8 cellular contexts compared by ENCODE assay signal in genomic region chr19:37218592-37218935, GRCh38. TPM values are rescaled to one million over a fixed set of nuclear protein-coding genes. Genes with fewer than 3 reads are reported as not detected.
A peak's percentile ranks its signal among the peaks of the same experiment; 100 is the strongest.
DNase-seq lines count a peak whose midpoint lies in the region; ATAC-seq, FAIRE-seq and TF ChIP-seq lines count a peak whose summit lies in the region.

No MANE protein-coding gene starts in this region.

- no peak for TF ChIP-seq POLR2A in esophagus muscularis mucosa (IDR thresholded peaks at IDR 0.05; ENCODE audit: low read depth)

- H3K4me1 ChIP-seq in SJCRH30 (peaks cover 3% of the 10 kb centered on the region; the same call in 1 of the 2 replicates), esophagus muscularis mucosa (peaks cover 16 to 27% (median 22%) of the 10 kb centered on the region in 4 donors), neutrophil (ENCODE audit: control insufficient read depth in 1 of 2, insufficient read depth in 1 of 2, low read depth in 1 of 2, low read length in 1 of 2) (peaks cover 15 to 16% of the 10 kb centered on the region in 2 experiments)

- WGBS in esophagus muscularis mucosa: 39% methylated on average over 6 of the region's 6 CpGs

- peak; percentile 4 for ATAC-seq in GM21528 (IDR thresholded peaks at IDR 0.05; ENCODE audit: low FRiP score, unreplicated experiment)
- ATAC-seq in HG03565 (IDR thresholded peaks at IDR 0.05; ENCODE audit: unreplicated experiment): no peak
- no peak for ATAC-seq in HG03039 (IDR thresholded peaks at IDR 0.05; ENCODE audit: unreplicated experiment)

- H3K9me3 ChIP-seq in SJCRH30 (replicated peaks): peaks cover 14% of the 10 kb centered on the region
- H3K9me3 ChIP-seq in esophagus muscularis mucosa: no peaks in the 10 kb centered on the region
- H3K9me3 ChIP-seq in neutrophil: peaks cover 5% of the 10 kb centered on the region

- no peak for TF ChIP-seq EP300 in esophagus muscularis mucosa (IDR thresholded peaks at IDR 0.05)

- H3K36me3 ChIP-seq in SJCRH30: peaks cover 19% of the 10 kb centered on the region
- H3K36me3 ChIP-seq in esophagus muscularis mucosa: peaks cover 0 to 34% (median 10%) of the 10 kb centered on the region in 4 donors
- H3K36me3 ChIP-seq in neutrophil: no peaks in the 10 kb centered on the region

- DNase-seq in SJCRH30 (no peak), esophagus muscularis mucosa (ENCODE audit: extremely low spot score) (no peak), DMS153 treated with DMSO at 0.1 percent for 48 hours (lab: John Stamatoyannopoulos, UW; ENCODE audit: unreplicated experiment) (no peak), D721Med (ENCODE audit: insufficient read length, low spot score) (no peak)

- H3K4me3 ChIP-seq in SJCRH30 (peak overlapping the region; percentile 85), esophagus muscularis mucosa (peak overlapping the region; percentile 79 to 87 (median 84)), neutrophil (ENCODE audit: low read depth in 1 of 2, low read length in 1 of 2) (peak overlapping the region; percentile 79 to 93)

- intact Hi-C loops in esophagus muscularis mucosa (cut with DNase I): loop anchor here (5.0 kb wide), 1 partner anchor 246 kb away; no protein-coding TSS in a partner anchor

- H3K27me3 ChIP-seq in SJCRH30 (no peaks in the 10 kb centered on the region), esophagus muscularis mucosa (no peaks in the 10 kb centered on the region), neutrophil (no peaks in the 10 kb centered on the region)

- H3K27ac ChIP-seq in SJCRH30 (peak overlapping the region; percentile 85), esophagus muscularis mucosa (replicated peaks in 1 of 4) (peak overlapping the region; percentile 86 to 92 (median 89)), neutrophil (peak overlapping the region; percentile 79)

- FAIRE-seq in D721Med (lab: Jason Lieb, UNC): no peak

- TF ChIP-seq CTCF in esophagus muscularis mucosa (IDR thresholded peaks at IDR 0.05): no peak
- no peak for TF ChIP-seq CTCF in neutrophil (IDR thresholded peaks at IDR 0.05)
- no peak for TF ChIP-seq CTCF in D721Med (IDR thresholded peaks at IDR 0.05; ENCODE audit: insufficient read depth, missing control alignments)

RNA-seq across cellular contexts. Expression of gene ZNF383, which starts 0.6 kb away (rescaled TPM):
- total RNA-seq in SJCRH30 (2014; rRNA removed; shearing (Covaris generic)): 8.3 and 10.2 TPM in 2 replicates
- total RNA-seq in esophagus muscularis mucosa: 10 to 100 TPM in 3 of 4 donors, 1 to 10 TPM in 1; 9.3 to 11.6 (median 11.2) TPM

RNA-seq across cellular contexts. Expression of gene ZNF585B, which starts 8.2 kb away (rescaled TPM):
- total RNA-seq in SJCRH30 (2014; rRNA removed; shearing (Covaris generic)): 10.1 and 12.7 TPM in 2 replicates
- 10 to 100 TPM; 17.2 to 29.5 (median 21.2) TPM for total RNA-seq in esophagus muscularis mucosa

RNA-seq across cellular contexts. Expression of gene ZNF585A, which starts 46.1 kb away (rescaled TPM):
- 14.0 and 14.3 TPM in 2 replicates for total RNA-seq in SJCRH30 (2014; rRNA removed; shearing (Covaris generic))
- 1 to 10 TPM; 5.8 to 8.7 (median 6.8) TPM for total RNA-seq in esophagus muscularis mucosa
